8 cellular contexts compared by ENCODE assay signal in the genomic region with DNA sequence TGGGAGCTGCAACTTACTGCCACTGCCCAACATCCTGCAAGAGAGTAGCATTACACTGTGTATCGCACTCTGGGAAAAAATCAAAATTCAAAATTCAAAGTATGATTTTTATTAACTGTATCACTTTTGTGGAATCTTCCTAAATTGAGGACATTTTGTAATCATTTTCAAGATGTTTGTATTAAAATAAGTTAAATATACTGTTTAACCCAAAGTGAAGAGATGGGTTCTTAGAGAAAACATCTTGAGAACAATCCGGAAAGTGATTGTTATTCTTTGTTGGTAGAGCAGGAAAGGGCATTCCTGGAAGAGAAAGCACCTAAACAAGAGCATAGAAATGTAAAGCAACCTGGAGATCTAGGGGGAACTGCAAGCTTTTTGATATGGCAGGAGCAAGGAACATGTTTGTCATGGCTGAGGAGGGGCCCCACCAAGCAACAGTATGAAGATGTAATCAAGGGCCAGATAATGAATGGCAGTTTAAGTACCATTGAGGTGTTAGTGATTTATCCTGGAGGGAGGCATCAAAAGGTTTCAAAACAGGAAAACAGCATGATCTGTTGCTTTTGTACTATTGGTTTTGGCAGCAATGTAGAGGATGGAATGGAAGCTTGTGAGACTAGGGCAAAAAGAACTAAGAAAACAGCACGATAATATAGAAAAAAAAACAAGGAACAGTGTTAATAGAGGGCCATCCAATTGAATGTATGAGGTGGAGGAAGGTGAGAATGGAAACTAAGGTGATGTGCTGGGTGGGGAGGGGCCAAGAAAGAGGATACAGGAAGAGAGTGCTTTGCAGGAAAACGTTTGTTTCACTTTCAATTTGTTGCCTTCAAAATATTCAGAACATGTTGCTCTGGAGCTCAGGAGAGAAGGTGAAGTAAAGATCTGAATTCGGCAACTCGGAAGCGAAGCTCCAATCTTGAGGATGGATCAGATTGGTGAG. TPM values are rescaled to one million over a fixed set of nuclear protein-coding genes. Genes with fewer than 3 reads are reported as not detected.
DNase-seq lines count a peak whose midpoint lies in the region; ATAC-seq, FAIRE-seq and TF ChIP-seq lines count a peak whose summit lies in the region.

No MANE protein-coding gene starts in this region.

- H3K4me3 Mint-ChIP-seq in activated naive CD8-positive, alpha-beta T cell treated with anti-CD3 and anti-CD28 coated beads, Interleukin-2, amount 50 U/mL, for 24 hours, result peak overlapping the region; percentile 91

- H3K27ac ChIP-seq in kidney (ENCODE audit: low read depth in 2 of 2, low read length in 2 of 2), result no peak overlapping the region
- no peak overlapping the region for H3K27ac ChIP-seq in thoracic aorta

- peak; percentile 57 for DNase-seq in activated CD8-positive, alpha-beta memory T cell treated with anti-CD3 and anti-CD28 coated beads for 24 hours
- no peak for DNase-seq in activated CD8-positive, alpha-beta memory T cell treated with anti-CD3 and anti-CD28 coated beads, Interleukin-2, amount 50 U/mL, for 48 hours
- DNase-seq in NOMO-1 treated with DMSO at 0.1 percent for 48 hours (lab: John Stamatoyannopoulos, UW; ENCODE audit: unreplicated experiment) (peak; percentile 55), kidney (no peak), thoracic aorta (ENCODE audit: low spot score) (no peak), middle frontal gyrus (ENCODE audit: extremely low spot score, low spot score) (no peak)
- no peak for DNase-seq in activated naive CD8-positive, alpha-beta T cell treated with anti-CD3 and anti-CD28 coated beads, Interleukin-2, amount 50 U/mL, for 24 hours

- TF ChIP-seq CTCF in kidney (IDR thresholded peaks at IDR 0.05; ENCODE audit: borderline replicate concordance, extremely low read depth, insufficient read depth) (no peak), thoracic aorta (IDR thresholded peaks at IDR 0.05) (no peak)

- H3K27me3 ChIP-seq in thoracic aorta (replicated peaks; ENCODE audit: insufficient read depth), result no peaks in the 10 kb centered on the region

- intact Hi-C loops in kidney (cut with DNase I), result no loop called here

- FAIRE-seq in kidney (lab: Jason Lieb, UNC), result no peak

- no peaks in the 10 kb centered on the region for H3K36me3 ChIP-seq in kidney (ENCODE audit: control insufficient read depth in 1 of 2, insufficient read depth in 2 of 2, low read length in 2 of 2)
- H3K36me3 ChIP-seq in thoracic aorta, result no peaks in the 10 kb centered on the region

- H3K27me3 Mint-ChIP-seq in activated naive CD8-positive, alpha-beta T cell treated with anti-CD3 and anti-CD28 coated beads, Interleukin-2, amount 50 U/mL, for 24 hours, result peaks cover 7% of the 10 kb centered on the region

- H3K4me1 ChIP-seq in kidney (ENCODE audit: control insufficient read depth in 1 of 2, insufficient read depth in 1 of 2, low read depth in 1 of 2, low read length in 2 of 2) (no peaks in the 10 kb centered on the region), thoracic aorta (ENCODE audit: control insufficient read depth in 1 of 2, low read depth in 2 of 2) (peaks cover 2 to 15% of the 10 kb centered on the region in 2 donors)

- peak; percentile 91 for ATAC-seq in HG02759 (IDR thresholded peaks at IDR 0.05; ENCODE audit: unreplicated experiment)
- ATAC-seq in activated naive CD8-positive, alpha-beta T cell treated with anti-CD3 and anti-CD28 coated beads, Interleukin-2, amount 50 U/mL, for 24 hours, result peak; percentile 82
- ATAC-seq in thoracic aorta (ENCODE audit: insufficient number of reproducible peaks, low FRiP score, low read depth), result no peak

- H3K9ac ChIP-seq in kidney (ENCODE audit: low read length in 2 of 2), result peak overlapping the region; percentile 24 to 89

- peaks cover 7% of the 10 kb centered on the region for H3K9me3 Mint-ChIP-seq in activated naive CD8-positive, alpha-beta T cell treated with anti-CD3 and anti-CD28 coated beads, Interleukin-2, amount 50 U/mL, for 24 hours

- H3K4me1 Mint-ChIP-seq in activated naive CD8-positive, alpha-beta T cell treated with anti-CD3 and anti-CD28 coated beads, Interleukin-2, amount 50 U/mL, for 24 hours, result peaks cover 22% of the 10 kb centered on the region

- H3K9me3 ChIP-seq in kidney (ENCODE audit: control insufficient read depth in 1 of 2, low read length in 2 of 2), result no peaks in the 10 kb centered on the region
- no peaks in the 10 kb centered on the region for H3K9me3 ChIP-seq in thoracic aorta

- H3K27ac Mint-ChIP-seq in activated naive CD8-positive, alpha-beta T cell treated with anti-CD3 and anti-CD28 coated beads, Interleukin-2, amount 50 U/mL, for 24 hours, result peak overlapping the region; percentile 89

- peaks cover 6% of the 10 kb centered on the region for H3K36me3 Mint-ChIP-seq in activated naive CD8-positive, alpha-beta T cell treated with anti-CD3 and anti-CD28 coated beads, Interleukin-2, amount 50 U/mL, for 24 hours (ENCODE audit: low read depth)

- peak overlapping the region; percentile 70 to 84 for H3K4me3 ChIP-seq in kidney (ENCODE audit: low read length in 2 of 2)
- H3K4me3 ChIP-seq in thoracic aorta, result peak overlapping the region; percentile 68

RNA-seq across cellular contexts. Expression of gene SEC24D, which starts 14.2 kb away (rescaled TPM):
- total RNA-seq in kidney, result 45.4 TPM
- 5.9 TPM for polyA plus RNA-seq in kidney (ENCODE audit: insufficient read depth, low read depth, low replicate concordance)
- 100 to 1,000 TPM in 1 of 2 donors, 10 to 100 TPM in 1; 97.7 to 108 TPM for total RNA-seq in thoracic aorta

RNA-seq across cellular contexts. Expression of gene SYNPO2, which starts 38.5 kb away (rescaled TPM):
- total RNA-seq in kidney (56.5 TPM), thoracic aorta (100 to 1,000 TPM; 264 to 313 TPM)
- 7.5 TPM for polyA plus RNA-seq in kidney (ENCODE audit: insufficient read depth, low read depth, low replicate concordance)

Comparison
In these comparisons a context has a peak if more than half of its experiments do, and no peak if none do; other contexts are left out.
1. DNase-seq: peak in activated CD8-positive, alpha-beta memory T cell treated with anti-CD3 and anti-CD28 coated beads for 24 hours (single experiment) and NOMO-1 treated with DMSO at 0.1 percent for 48 hours (single experiment); none in activated CD8-positive, alpha-beta memory T cell treated with anti-CD3 and anti-CD28 coated beads, Interleukin-2, amount 50 U/mL, for 48 hours (single experiment), activated naive CD8-positive, alpha-beta T cell treated with anti-CD3 and anti-CD28 coated beads, Interleukin-2, amount 50 U/mL, for 24 hours (single experiment), kidney (single experiment), thoracic aorta (single experiment) and middle frontal gyrus (single experiment).